In genomic region chr15:68279779-68280745, GRCh38 we compare ENCODE assay signal across 2 cellular contexts.
TF ChIP-seq lines count a peak whose summit lies in the region.

No MANE protein-coding gene starts in this region.

TF ChIP-seq in A549, 52 proteins besides CTCF, POLR2A, EP300 and RAD21:
- no peak for TF ChIP-seq RARB (CRISPR knock-in tag; IDR thresholded peaks at IDR 0.05)
- peak; percentile 93 for TF ChIP-seq ZFP36 (IDR thresholded peaks at IDR 0.05; ENCODE audit: borderline replicate concordance, partially characterized antibody)
- TF ChIP-seq TP53 (CRISPR knock-in tag; IDR thresholded peaks at IDR 0.05) = no peak

TF ChIP-seq in K562, 482 proteins besides CTCF, POLR2A, EP300 and RAD21:
- TF ChIP-seq ZFP36 (IDR thresholded peaks at IDR 0.05; ENCODE audit: low read depth, low read length, partially characterized antibody) (peak; percentile 99), BCOR (IDR thresholded peaks at IDR 0.05) (peak; percentile 86), NR2C1 (IDR thresholded peaks at IDR 0.05) (peak; percentile 27; the same call in 1 of the 2 replicates), NR2C1 (tag; IDR thresholded peaks at IDR 0.05) (0 out of 2 replicates have a peak, but pooled peaks have one; percentile 34), TOE1 (IDR thresholded peaks at IDR 0.05; ENCODE audit: borderline replicate concordance) (0 out of 2 replicates have a peak, but pooled peaks have one; percentile 35), TOE1 (CRISPR knock-in tag; IDR thresholded peaks at IDR 0.05; ENCODE audit: borderline replicate concordance, low read depth) (no peak), ZBTB11 (CRISPR knock-in tag; IDR thresholded peaks at IDR 0.05) (peak in 1 of 3 experiments; percentile 42; a peak in 1 of 6 replicates), SMAD3 (CRISPR knock-in tag; conservative IDR thresholded peaks at IDR 0.05) (no peak), NR2C2 (CRISPR knock-in tag; IDR thresholded peaks at IDR 0.05) (no peak), NR2C2 (tag; IDR thresholded peaks at IDR 0.05) (peak; percentile 47; the same call in 1 of the 2 replicates), SMARCA5 (IDR thresholded peaks at IDR 0.05) (peak; percentile 98), RBM25 (IDR thresholded peaks at IDR 0.05; ENCODE audit: low read depth, low read length, severe bottlenecking) (peak; percentile 85), ZKSCAN1 (IDR thresholded peaks at IDR 0.05; ENCODE audit: low read depth, low read length) (peak; percentile 55), HIVEP1 (CRISPR knock-in tag; IDR thresholded peaks at IDR 0.05) (no peak), RHOXF2B (CRISPR knock-in tag; conservative IDR thresholded peaks at IDR 0.05) (no peak), ZNF436 (CRISPR knock-in tag; IDR thresholded peaks at IDR 0.05) (peak; percentile 92), PHTF2 (CRISPR knock-in tag; IDR thresholded peaks at IDR 0.05) (no peak), KDM1A (IDR thresholded peaks at IDR 0.05) (peak; percentile 43 to 59; a peak in 3 of 4 replicates), NCOA4 (IDR thresholded peaks at IDR 0.05; ENCODE audit: partially characterized antibody) (peak; percentile 28), MAZ (CRISPR knock-in tag; conservative IDR thresholded peaks at IDR 0.05 in 1 of 2, IDR thresholded peaks at IDR 0.05 in 1 of 2) (peak in 1 of 2 experiments; percentile 24; a peak in 1 of 4 replicates), ZNF146 (CRISPR knock-in tag; IDR thresholded peaks at IDR 0.05; ENCODE audit: unreplicated experiment) (peak; percentile 97), SPI1 (IDR thresholded peaks at IDR 0.05; ENCODE audit: borderline replicate concordance, low read depth, low read length) (0 out of 2 replicates have a peak, but pooled peaks have one; percentile 24), C11orf30 (IDR thresholded peaks at IDR 0.05; ENCODE audit: low read depth) (no peak), FOXM1 (IDR thresholded peaks at IDR 0.05; ENCODE audit: low read depth) (peak; percentile 35; the same call in 1 of the 2 replicates), FOXM1 (CRISPR knock-in tag; IDR thresholded peaks at IDR 0.05; ENCODE audit: low read depth) (no peak)
